ENCODE assay signal across 8 cellular contexts in the genomic region with DNA sequence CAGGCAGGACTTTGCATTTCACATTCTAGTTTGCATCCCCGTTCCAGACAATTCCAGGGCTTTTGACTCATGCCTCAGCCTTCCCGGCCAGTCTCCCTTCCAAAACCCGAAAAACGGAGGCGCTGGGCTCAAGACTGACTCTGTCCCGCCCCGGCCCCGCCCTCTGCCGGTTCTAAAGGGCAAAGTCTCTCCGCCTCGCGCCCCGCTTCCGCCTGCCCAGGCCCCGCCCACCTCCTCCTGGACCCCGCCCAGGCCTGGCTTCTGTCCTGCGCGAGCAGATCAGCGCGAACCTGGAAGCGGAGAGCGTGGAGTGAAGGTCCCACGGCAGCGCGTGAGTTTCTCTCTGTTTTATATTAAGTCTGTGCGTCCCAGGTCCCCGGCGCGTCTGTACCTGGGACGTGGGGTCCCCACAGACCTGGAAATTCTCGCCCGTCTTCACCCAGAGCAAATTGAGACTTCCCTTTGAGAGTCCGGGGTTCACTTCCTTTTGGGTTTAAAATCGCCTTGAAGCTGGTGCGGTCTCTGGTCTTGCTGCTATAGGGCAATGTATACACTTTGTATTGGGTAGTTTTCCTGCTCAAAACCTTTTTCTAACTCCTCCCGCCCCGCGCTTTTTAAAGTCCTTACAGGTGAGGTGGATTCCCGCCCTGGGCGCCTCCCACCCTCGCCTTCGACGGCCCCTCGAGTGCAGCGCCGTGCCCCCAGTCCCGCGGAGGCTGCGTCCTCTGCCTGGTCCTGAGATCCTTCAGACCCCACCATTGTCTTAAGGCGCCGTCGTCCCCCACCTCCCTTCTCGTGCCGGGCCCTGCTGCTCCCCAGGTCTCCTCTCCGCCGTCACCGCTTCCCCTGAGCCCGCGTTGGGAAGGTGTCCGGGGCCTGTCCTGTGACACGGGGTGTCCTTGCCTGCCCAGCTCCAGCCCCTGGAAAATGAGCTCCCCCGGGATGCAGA. TPM values are rescaled to one million over a fixed set of nuclear protein-coding genes. Genes with fewer than 3 reads are reported as not detected.
DNase-seq lines count a peak whose midpoint lies in the region; TF ChIP-seq lines count a peak whose summit lies in the region.

No MANE protein-coding gene starts in this region.

- POLR2A ChIA-PET in Caco-2 (lab: Charles Lee), result interaction anchor here (0.6 kb wide), 1 partner anchor 36 kb away, joined by 4 read pairs; no protein-coding TSS in a partner anchor

- peak overlapping the region; percentile 81 for H3K4me3 Mint-ChIP-seq in Caco-2 (ENCODE audit: unreplicated experiment)

- BruUV-seq in Caco-2 (replicated peaks; lab: Mats Ljungman, UMichigan), result TSS peak; percentile 73

- TF ChIP-seq POLR2A in erythroblast (IDR thresholded peaks at IDR 0.05; ENCODE audit: low read length), result no peak

- peak overlapping the region; percentile 55 for H3K27ac Mint-ChIP-seq in Caco-2 (ENCODE audit: unreplicated experiment)

- H3K9me3 Mint-ChIP-seq in Caco-2 (ENCODE audit: unreplicated experiment), result peaks cover 22% of the 10 kb centered on the region

- DNase-seq in Caco-2 (peak; percentile 96 to 98), GM20000 (ENCODE audit: low spot score) (peak; percentile 93), HT-29 (ENCODE audit: low spot score) (peak; percentile 86), NT2/D1 (ENCODE audit: low read depth, low spot score) (peak; percentile 68), activated T-cell treated with anti-CD3 and anti-CD28 coated beads for 24 hours (ENCODE audit: low read depth) (peak; percentile 92), erythroblast (lab: John Stamatoyannopoulos, UW) (peak; percentile 91 to 92)
- DNase-seq in stimulated activated CD8-positive, alpha-beta memory T cell treated with anti-CD3 and anti-CD28 coated beads, Interleukin-4, amount 100 ng/mL, for 1 hour (ENCODE audit: low read depth in 2 of 2, low spot score in 1 of 2), result peak; percentile 87 to 90

- CTCF ChIA-PET in Caco-2 (lab: Charles Lee), result interaction anchor here (0.6 to 0.9 kb wide), 3 partner anchors 36 to 232 kb away, joined by 3 to 4 read pairs (median 3); no protein-coding TSS in a partner anchor

- peaks cover 7% of the 10 kb centered on the region for H3K36me3 ChIP-seq in Caco-2 (ENCODE audit: control insufficient read depth, insufficient read depth, low read length)
- H3K36me3 ChIP-seq in NT2/D1 (ENCODE audit: insufficient read depth, insufficient read length, low read length), result peaks cover 37% of the 10 kb centered on the region
- peaks cover 7 to 15% of the 10 kb centered on the region in 2 donors for H3K36me3 ChIP-seq in mucosa of rectum (ENCODE audit: control insufficient read depth in 2 of 2, insufficient read depth in 2 of 2, low read length in 2 of 2)

- H3K27ac ChIP-seq in mucosa of rectum (ENCODE audit: low read depth in 2 of 2, low read length in 2 of 2), result peak overlapping the region; percentile 70 to 78

- H3K4me1 ChIP-seq in Caco-2, result peaks cover 22% of the 10 kb centered on the region
- H3K4me1 ChIP-seq in NT2/D1 (ENCODE audit: insufficient read depth, insufficient read length), result no peaks in the 10 kb centered on the region
- peaks cover 7 to 13% of the 10 kb centered on the region in 2 donors for H3K4me1 ChIP-seq in mucosa of rectum (ENCODE audit: control insufficient read depth in 2 of 2, insufficient read depth in 2 of 2, low read length in 2 of 2)

- H3K27me3 ChIP-seq in Caco-2 (replicated peaks; ENCODE audit: control insufficient read depth, insufficient read depth, low read length) (no peaks in the 10 kb centered on the region), NT2/D1 (ENCODE audit: insufficient read depth, insufficient read length) (no peaks in the 10 kb centered on the region), mucosa of rectum (ENCODE audit: control insufficient read depth in 2 of 2, insufficient read depth in 2 of 2, low read length in 2 of 2) (no peaks in the 10 kb centered on the region)

- peaks cover 44% of the 10 kb centered on the region for H3K9me3 ChIP-seq in Caco-2
- peaks cover 8% of the 10 kb centered on the region for H3K9me3 ChIP-seq in NT2/D1 (ENCODE audit: insufficient read depth, low read length)
- peaks cover 5 to 8% of the 10 kb centered on the region in 2 donors for H3K9me3 ChIP-seq in mucosa of rectum (ENCODE audit: control insufficient read depth in 2 of 2, low read length in 2 of 2)

- H3K9ac ChIP-seq in NT2/D1 (ENCODE audit: insufficient read length, low read depth) (peak overlapping the region; percentile 87), mucosa of rectum (ENCODE audit: low read depth in 1 of 2, low read length in 2 of 2) (peak overlapping the region; percentile 77 to 84)

- H3K36me3 Mint-ChIP-seq in Caco-2 (ENCODE audit: insufficient read depth, unreplicated experiment), result peaks cover 79% of the 10 kb centered on the region

- H3K4me3 ChIP-seq in Caco-2 (ENCODE audit: low read depth, low read length) (peak overlapping the region; percentile 89), NT2/D1 (ENCODE audit: insufficient read length, low read depth) (peak overlapping the region; percentile 70), mucosa of rectum (ENCODE audit: low read length in 2 of 2) (peak overlapping the region; percentile 70 to 85)

- TF ChIP-seq CTCF in Caco-2 (IDR thresholded peaks at IDR 0.05; ENCODE audit: insufficient read depth in 1 of 2, low read depth in 1 of 2, low read length in 1 of 2, severe bottlenecking in 1 of 2, unreplicated experiment in 1 of 2), result peak; percentile 40 to 51
- peak; percentile 7 for TF ChIP-seq CTCF in GM20000 (IDR thresholded peaks at IDR 0.05; ENCODE audit: extremely low read depth, missing control alignments)

- H3K27me3 Mint-ChIP-seq in Caco-2 (ENCODE audit: insufficient read depth, unreplicated experiment), result no peaks in the 10 kb centered on the region

- peaks cover 19% of the 10 kb centered on the region for H3K4me1 Mint-ChIP-seq in Caco-2 (ENCODE audit: low read depth, unreplicated experiment)

- intact Hi-C loops in Caco-2 (cut with micrococcal nuclease; ENCODE audit: unreplicated experiment), result loop anchor here (1.0 kb wide), 2 partner anchors 31 to 74 kb away; a partner anchor contains a TSS

RNA-seq across cellular contexts. Expression of a gene that starts 31.2 kb away (rescaled TPM):
- total RNA-seq in Caco-2 (2022), result 17.5 and 19.6 TPM in 2 replicates
- total RNA-seq in HT-29 (2014; rRNA removed; shearing (Covaris generic)), result 2.1 and 2.2 TPM in 2 replicates

RNA-seq across cellular contexts. Expression of a gene that starts 36.9 kb away (rescaled TPM):
- total RNA-seq in Caco-2 (2022), result 36.8 and 39.4 TPM in 2 replicates
- 5.7 and 6.4 TPM in 2 replicates for total RNA-seq in HT-29 (2014; rRNA removed; shearing (Covaris generic))

Comparison
In these comparisons a context has a peak if more than half of its experiments do, and no peak if none do; other contexts are left out.
1. Peak in every context shown above with its lines: DNase-seq, H3K4me3 ChIP-seq and H3K27ac ChIP-seq.